ENCODE assay signal across 21 cellular contexts in genomic region chr11:61533401-61533800, GRCh38. TPM values are rescaled to one million over a fixed set of nuclear protein-coding genes. Genes with fewer than 3 reads are reported as not detected.
A peak's percentile ranks its signal among the peaks of the same experiment; 100 is the strongest.
DNase-seq lines count a peak whose midpoint lies in the region; FAIRE-seq and TF ChIP-seq lines count a peak whose summit lies in the region.
"Had no signal": no experiment of that assay in that cellular context is flagged by ENCODE, and none has a peak within 500 bp of the region (broad histone marks: within the 10 kb centered on the region; RNA-seq: fewer than 3 reads in every experiment).

No MANE protein-coding gene starts in this region.

- H3K4me3 ChIP-seq in transverse colon: no peak overlapping the region
- no peak overlapping the region for H3K4me3 ChIP-seq in vagina
- H3K4me3 ChIP-seq: psoas muscle, smooth muscle cell, thoracic aorta had no signal

- TF ChIP-seq POLR2A in transverse colon (IDR thresholded peaks at IDR 0.05): no peak
- TF ChIP-seq POLR2A in vagina (IDR thresholded peaks at IDR 0.05): no peak

- in situ Hi-C loops in transverse colon (cut with MboI; ENCODE audit: low pct_ligation_motif_present in 1 of 4, low pct_unique_long_range_greater_than_20kb in 1 of 4, low sequenced_read_pairs in 3 of 4): no loop called here

- intact Hi-C loops in transverse colon (cut with DNase I; ENCODE audit: low total_unique reads): loop anchor here (10.0 kb wide), 1 partner anchor 91 kb away; no protein-coding TSS in a partner anchor
- intact Hi-C loops in vagina (cut with DNase I): no loop called here

- TF ChIP-seq CTCF in transverse colon (IDR thresholded peaks at IDR 0.05) (no peak), vagina (IDR thresholded peaks at IDR 0.05) (no peak)

- H3K9me3 ChIP-seq in transverse colon (no peaks in the 10 kb centered on the region), vagina (no peaks in the 10 kb centered on the region)
- H3K9me3 ChIP-seq: psoas muscle, thoracic aorta had no signal

- TF ChIP-seq EP300 in transverse colon (IDR thresholded peaks at IDR 0.05; ENCODE audit: low read depth): peak; percentile 24

- H3K4me1 ChIP-seq in transverse colon: peaks cover 0 to 30% (median 22%) of the 10 kb centered on the region in 4 donors
- H3K4me1 ChIP-seq in vagina: no peaks in the 10 kb centered on the region
- H3K4me1 ChIP-seq: psoas muscle had no signal

- WGBS in transverse colon (ENCODE audit: low coverage in 1 of 2), 2 donors: 44% methylated on average over 8 of the region's 8 CpGs; no CpG with 5 or more reads in 1 of the 2 donors

- DNase-seq in DMS153 (lab: John Stamatoyannopoulos, UW) (peak; percentile 60), DMS153 treated with DMSO at 0.1 percent for 48 hours (lab: John Stamatoyannopoulos, UW; ENCODE audit: unreplicated experiment) (no peak), NCI-H69 (lab: John Stamatoyannopoulos, UW) (peak; percentile 97), transverse colon (peak; percentile 64), vagina (ENCODE audit: extremely low spot score in 2 of 2) (no peak)
- DNase-seq in stimulated activated CD4-positive, alpha-beta T cell treated with anti-CD3 and anti-CD28 coated beads, Interleukin-15, amount 100 ng/mL, for 24 hours: no peak
- no peak for DNase-seq in activated effector memory CD4-positive, alpha-beta T cell treated with anti-CD3 and anti-CD28 coated beads, Interleukin-2, amount 50 U/mL, for 16 hours
- DNase-seq: activated CD4-positive, alpha-beta T cell treated with anti-CD3 and anti-CD28 coated beads for 48 hours; amygdala; cerebellar nuclear complex; head of caudate nucleus; naive B cell; NCI-H1048; psoas muscle had no signal

- peak; percentile 97 for FAIRE-seq in islet of Langerhans (lab: Jason Lieb, UNC)
- FAIRE-seq: D721Med, RCC 7860, TTC549 had no signal

- H3K27ac ChIP-seq in transverse colon (peak overlapping the region in 3 of 4 donors; percentile 54 to 76 (median 73)), vagina (no peak overlapping the region)
- H3K27ac ChIP-seq: psoas muscle, thoracic aorta had no signal

- no peaks in the 10 kb centered on the region for H3K27me3 ChIP-seq in transverse colon
- no peaks in the 10 kb centered on the region for H3K27me3 ChIP-seq in vagina

- H3K36me3 ChIP-seq in transverse colon: no peaks in the 10 kb centered on the region
- no peaks in the 10 kb centered on the region for H3K36me3 ChIP-seq in vagina
- H3K36me3 ChIP-seq: thoracic aorta had no signal

RNA-seq across cellular contexts. Expression of gene LRRC10B, which starts 24.9 kb away (rescaled TPM):
- 1 to 10 TPM in 1 of 4 donors, under 1 TPM in 2, not detected in 1; 0.32 to 1.1 (median 0.60) TPM for total RNA-seq in transverse colon
- total RNA-seq in vagina: 0.74 TPM
- total RNA-seq: lung microvascular endothelial cell had no signal

RNA-seq across cellular contexts. Expression of gene SYT7, which starts 47.5 kb away (rescaled TPM):
- total RNA-seq in transverse colon: 10 to 100 TPM in 3 of 4 donors, 1 to 10 TPM in 1; 6.8 to 26.2 (median 12.8) TPM
- 3.4 TPM for total RNA-seq in vagina

Comparison
In these comparisons a context has a peak if more than half of its experiments do, and no peak if none do; other contexts are left out.
1. DNase-seq: peak in DMS153 (single experiment), NCI-H69 (single experiment) and transverse colon (single experiment); none in DMS153 treated with DMSO at 0.1 percent for 48 hours (single experiment), stimulated activated CD4-positive, alpha-beta T cell treated with anti-CD3 and anti-CD28 coated beads, Interleukin-15, amount 100 ng/mL, for 24 hours (single experiment), activated effector memory CD4-positive, alpha-beta T cell treated with anti-CD3 and anti-CD28 coated beads, Interleukin-2, amount 50 U/mL, for 16 hours (single experiment) and vagina (0 of 2).